Comparison of ENCODE assay signal across 15 cellular contexts in the genomic region with DNA sequence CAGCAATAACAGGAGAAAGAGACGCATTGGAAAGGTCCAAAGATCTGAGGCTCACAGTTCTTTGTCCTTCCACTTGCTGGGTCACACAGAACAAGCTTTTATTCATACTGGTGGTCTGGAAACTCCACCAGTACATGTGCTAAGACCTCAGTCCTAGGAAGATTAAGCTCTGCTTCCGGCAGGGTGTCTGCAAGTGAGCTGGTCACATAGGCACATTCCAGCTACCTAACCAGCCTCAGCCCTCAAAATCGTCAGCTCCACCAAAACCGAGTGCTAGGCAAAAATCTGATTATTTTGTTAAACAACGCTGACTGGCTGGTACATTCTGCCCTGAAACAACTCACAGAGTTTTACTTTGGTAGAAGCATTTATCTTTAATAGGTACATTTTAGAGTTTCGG. TPM values are rescaled to one million over a fixed set of nuclear protein-coding genes. Genes with fewer than 3 reads are reported as not detected.
DNase-seq lines count a peak whose midpoint lies in the region; ATAC-seq and TF ChIP-seq lines count a peak whose summit lies in the region.
"Had no signal": no experiment of that assay in that cellular context is flagged by ENCODE, and none has a peak within 500 bp of the region (broad histone marks: within the 10 kb centered on the region; RNA-seq: fewer than 3 reads in every experiment).

No MANE protein-coding gene starts in this region.

- H3K27me3 Mint-ChIP-seq in MCF 10A (ENCODE audit: insufficient read depth, unreplicated experiment) (no peaks in the 10 kb centered on the region), T-helper 17 cell (no peaks in the 10 kb centered on the region)

- H3K4me3 Mint-ChIP-seq in MCF 10A (ENCODE audit: unreplicated experiment) (peak overlapping the region; percentile 64), T-helper 17 cell (no peak overlapping the region)

- no peaks in the 10 kb centered on the region for H3K27me3 ChIP-seq in breast epithelium
- H3K27me3 ChIP-seq: pancreas had no signal

- intact Hi-C loops in MCF 10A (cut with micrococcal nuclease), result no loop called here
- intact Hi-C loops in breast epithelium (cut with DNase I; ENCODE audit: low total_unique reads), result no loop called here

- no peaks in the 10 kb centered on the region for H3K4me1 ChIP-seq in breast epithelium
- H3K4me1 ChIP-seq: pancreas had no signal

- ATAC-seq in T-helper 17 cell, result no peak
- ATAC-seq: pancreas had no signal

- H3K27ac Mint-ChIP-seq in MCF 10A (ENCODE audit: low read depth, unreplicated experiment) (peak overlapping the region; percentile 82), T-helper 17 cell (peak overlapping the region; percentile 73)

- no peak overlapping the region for H3K27ac ChIP-seq in breast epithelium
- H3K27ac ChIP-seq: pancreas had no signal

- CTCF ChIA-PET in MCF 10A (lab: Yijun Ruan, JAX), result interaction anchor here (0.9 to 3.2 kb wide), 5 partner anchors 9 to 124 kb away, joined by 3 to 18 read pairs (median 6); no protein-coding TSS in a partner anchor

- BruUV-seq in MCF 10A (replicated peaks; lab: Mats Ljungman, UMichigan), result no TSS peak

- H3K9me3 Mint-ChIP-seq in MCF 10A (ENCODE audit: unreplicated experiment), result no peaks in the 10 kb centered on the region

- no peaks in the 10 kb centered on the region for H3K36me3 Mint-ChIP-seq in MCF 10A (ENCODE audit: insufficient read depth, unreplicated experiment)
- H3K36me3 Mint-ChIP-seq in T-helper 17 cell (ENCODE audit: low read depth), result peaks cover 7% of the 10 kb centered on the region

- TF ChIP-seq CTCF in MCF 10A (IDR thresholded peaks at IDR 0.05; ENCODE audit: unreplicated experiment), result no peak
- no peak for TF ChIP-seq CTCF in breast epithelium (IDR thresholded peaks at IDR 0.05)

- no peak overlapping the region for H3K4me3 ChIP-seq in breast epithelium
- H3K4me3 ChIP-seq: pancreas had no signal

- TF ChIP-seq POLR2A in breast epithelium (IDR thresholded peaks at IDR 0.05), result no peak

- no peaks in the 10 kb centered on the region for H3K9me3 ChIP-seq in breast epithelium
- H3K9me3 ChIP-seq in T-helper 17 cell (ENCODE audit: control insufficient read depth, low read length, poor library complexity, severe bottlenecking), result no peaks in the 10 kb centered on the region
- H3K9me3 ChIP-seq: pancreas had no signal

- POLR2A ChIA-PET in MCF 10A (lab: Yijun Ruan, JAX), result interaction anchor here (0.6 to 4.8 kb wide), 10 partner anchors 7 to 386 kb away, joined by 3 to 51 read pairs (median 4); a partner anchor contains a TSS

- no peaks in the 10 kb centered on the region for H3K36me3 ChIP-seq in breast epithelium
- H3K36me3 ChIP-seq: pancreas had no signal

- peaks cover 64% of the 10 kb centered on the region for H3K4me1 Mint-ChIP-seq in MCF 10A (ENCODE audit: insufficient read depth, unreplicated experiment)
- H3K4me1 Mint-ChIP-seq in T-helper 17 cell, result peaks cover 42% of the 10 kb centered on the region

- peak; percentile 28 for DNase-seq in MCF 10A (ENCODE audit: unreplicated experiment)
- no peak for DNase-seq in breast epithelium (ENCODE audit: low spot score in 2 of 2)
- no peak for DNase-seq in T-helper 17 cell
- peak; percentile 85 for DNase-seq in glomerular visceral epithelial cell (ENCODE audit: extremely low spot score)
- no peak for DNase-seq in SIG-M5 (lab: John Stamatoyannopoulos, UW)
- DNase-seq in NCI-H2196 treated with DMSO at 0.1 percent for 48 hours (lab: John Stamatoyannopoulos, UW; ENCODE audit: unreplicated experiment), result no peak
- DNase-seq in NCI-H2107 treated with DMSO at 0.1 percent for 48 hours (lab: John Stamatoyannopoulos, UW; ENCODE audit: unreplicated experiment), result no peak
- DNase-seq in NCI-H2227 treated with DMSO at 0.1 percent for 48 hours (lab: John Stamatoyannopoulos, UW), result no peak
- DNase-seq: NCI-H1417 treated with DMSO at 0.1 percent for 48 hours; NCI-H526; Right ventricle myocardium superior; stimulated activated CD4-positive, alpha-beta T cell treated with anti-CD3 and anti-CD28 coated beads, Interleukin-15, amount 100 ng/mL, for 24 hours had no signal

RNA-seq across cellular contexts. Expression of a gene that starts 2.2 kb away (rescaled TPM):
- total RNA-seq in MCF 10A (2022) (6.5 and 19.0 TPM in 2 replicates), breast epithelium (not detected), T-helper 17 cell (under 1 TPM; 0.12 to 0.13 TPM)
- total RNA-seq: lung microvascular endothelial cell, Right ventricle myocardium superior had no signal

RNA-seq across cellular contexts. Expression of a gene that starts 50.9 kb away (rescaled TPM):
- total RNA-seq in MCF 10A (2022) (0.09 TPM in 1 of 2 replicates, not detected in the other), breast epithelium (1 to 10 TPM; 1.4 to 8.2 (median 6.2) TPM), T-helper 17 cell (100 to 1,000 TPM; 190 to 201 TPM)
- total RNA-seq: epithelial cell of proximal tubule, lung microvascular endothelial cell had no signal

Comparison
In these comparisons a context has a peak if more than half of its experiments do, and no peak if none do; other contexts are left out.
1. DNase-seq: peak in MCF 10A (single experiment) and glomerular visceral epithelial cell (single experiment); none in breast epithelium (0 of 2), T-helper 17 cell (0 of 3), SIG-M5 (single experiment), NCI-H2196 treated with DMSO at 0.1 percent for 48 hours (single experiment), NCI-H2107 treated with DMSO at 0.1 percent for 48 hours (single experiment) and NCI-H2227 treated with DMSO at 0.1 percent for 48 hours (single experiment).
2. RNA of a gene that starts 50.9 kb away (total RNA-seq): 190 to 201 TPM in T-helper 17 cell; 1.4 to 8.2 TPM in breast epithelium and 0.09 TPM in MCF 10A; every median in the first group is over 10 times any median in the second.